In the genomic region with DNA sequence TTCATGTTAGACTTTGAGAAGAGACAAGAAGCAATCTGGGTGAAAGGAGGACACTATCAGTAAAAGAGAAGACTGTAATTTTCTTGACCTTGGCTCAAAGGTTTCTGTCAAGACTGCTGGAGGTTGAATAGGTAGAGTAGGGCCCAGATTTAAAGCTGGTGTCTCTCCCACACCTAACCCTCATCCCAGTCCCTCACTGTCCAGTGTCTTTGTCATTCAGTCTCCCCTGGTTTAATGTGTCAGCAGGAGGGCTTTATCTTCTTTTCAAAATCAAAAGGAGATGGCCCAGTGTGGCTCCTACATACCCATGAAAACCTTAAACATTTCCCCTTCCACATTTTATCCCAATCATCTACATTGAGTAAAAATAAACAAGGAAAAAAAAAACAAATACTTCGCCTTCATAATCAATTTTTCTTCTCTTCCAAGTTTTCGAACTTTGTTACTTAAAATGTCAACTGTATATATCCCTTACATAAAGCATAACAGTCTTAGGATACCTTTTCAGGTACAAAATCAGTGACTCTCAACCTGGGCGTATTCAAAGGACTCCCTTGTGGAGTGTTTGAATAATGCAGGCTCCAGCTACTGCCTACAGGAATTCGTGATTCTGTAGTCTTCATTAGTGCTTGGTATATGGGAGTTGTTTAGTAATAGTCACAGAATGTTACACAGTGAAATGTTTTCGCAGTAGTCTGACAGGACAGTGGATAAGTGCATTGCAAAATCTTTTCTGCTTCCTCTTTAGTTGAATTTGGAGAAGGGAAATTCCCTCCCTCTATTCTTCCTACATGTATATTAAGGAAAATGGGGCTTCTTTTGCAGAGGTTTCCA, we compare ENCODE assay signal across 1 cellular context.
TF ChIP-seq lines count a peak whose summit lies in the region.

No MANE protein-coding gene starts in this region.

TF ChIP-seq in GM23338, 12 proteins besides CTCF, POLR2A, EP300 and RAD21 (continued from another document):
- TF ChIP-seq, protein P1, sequence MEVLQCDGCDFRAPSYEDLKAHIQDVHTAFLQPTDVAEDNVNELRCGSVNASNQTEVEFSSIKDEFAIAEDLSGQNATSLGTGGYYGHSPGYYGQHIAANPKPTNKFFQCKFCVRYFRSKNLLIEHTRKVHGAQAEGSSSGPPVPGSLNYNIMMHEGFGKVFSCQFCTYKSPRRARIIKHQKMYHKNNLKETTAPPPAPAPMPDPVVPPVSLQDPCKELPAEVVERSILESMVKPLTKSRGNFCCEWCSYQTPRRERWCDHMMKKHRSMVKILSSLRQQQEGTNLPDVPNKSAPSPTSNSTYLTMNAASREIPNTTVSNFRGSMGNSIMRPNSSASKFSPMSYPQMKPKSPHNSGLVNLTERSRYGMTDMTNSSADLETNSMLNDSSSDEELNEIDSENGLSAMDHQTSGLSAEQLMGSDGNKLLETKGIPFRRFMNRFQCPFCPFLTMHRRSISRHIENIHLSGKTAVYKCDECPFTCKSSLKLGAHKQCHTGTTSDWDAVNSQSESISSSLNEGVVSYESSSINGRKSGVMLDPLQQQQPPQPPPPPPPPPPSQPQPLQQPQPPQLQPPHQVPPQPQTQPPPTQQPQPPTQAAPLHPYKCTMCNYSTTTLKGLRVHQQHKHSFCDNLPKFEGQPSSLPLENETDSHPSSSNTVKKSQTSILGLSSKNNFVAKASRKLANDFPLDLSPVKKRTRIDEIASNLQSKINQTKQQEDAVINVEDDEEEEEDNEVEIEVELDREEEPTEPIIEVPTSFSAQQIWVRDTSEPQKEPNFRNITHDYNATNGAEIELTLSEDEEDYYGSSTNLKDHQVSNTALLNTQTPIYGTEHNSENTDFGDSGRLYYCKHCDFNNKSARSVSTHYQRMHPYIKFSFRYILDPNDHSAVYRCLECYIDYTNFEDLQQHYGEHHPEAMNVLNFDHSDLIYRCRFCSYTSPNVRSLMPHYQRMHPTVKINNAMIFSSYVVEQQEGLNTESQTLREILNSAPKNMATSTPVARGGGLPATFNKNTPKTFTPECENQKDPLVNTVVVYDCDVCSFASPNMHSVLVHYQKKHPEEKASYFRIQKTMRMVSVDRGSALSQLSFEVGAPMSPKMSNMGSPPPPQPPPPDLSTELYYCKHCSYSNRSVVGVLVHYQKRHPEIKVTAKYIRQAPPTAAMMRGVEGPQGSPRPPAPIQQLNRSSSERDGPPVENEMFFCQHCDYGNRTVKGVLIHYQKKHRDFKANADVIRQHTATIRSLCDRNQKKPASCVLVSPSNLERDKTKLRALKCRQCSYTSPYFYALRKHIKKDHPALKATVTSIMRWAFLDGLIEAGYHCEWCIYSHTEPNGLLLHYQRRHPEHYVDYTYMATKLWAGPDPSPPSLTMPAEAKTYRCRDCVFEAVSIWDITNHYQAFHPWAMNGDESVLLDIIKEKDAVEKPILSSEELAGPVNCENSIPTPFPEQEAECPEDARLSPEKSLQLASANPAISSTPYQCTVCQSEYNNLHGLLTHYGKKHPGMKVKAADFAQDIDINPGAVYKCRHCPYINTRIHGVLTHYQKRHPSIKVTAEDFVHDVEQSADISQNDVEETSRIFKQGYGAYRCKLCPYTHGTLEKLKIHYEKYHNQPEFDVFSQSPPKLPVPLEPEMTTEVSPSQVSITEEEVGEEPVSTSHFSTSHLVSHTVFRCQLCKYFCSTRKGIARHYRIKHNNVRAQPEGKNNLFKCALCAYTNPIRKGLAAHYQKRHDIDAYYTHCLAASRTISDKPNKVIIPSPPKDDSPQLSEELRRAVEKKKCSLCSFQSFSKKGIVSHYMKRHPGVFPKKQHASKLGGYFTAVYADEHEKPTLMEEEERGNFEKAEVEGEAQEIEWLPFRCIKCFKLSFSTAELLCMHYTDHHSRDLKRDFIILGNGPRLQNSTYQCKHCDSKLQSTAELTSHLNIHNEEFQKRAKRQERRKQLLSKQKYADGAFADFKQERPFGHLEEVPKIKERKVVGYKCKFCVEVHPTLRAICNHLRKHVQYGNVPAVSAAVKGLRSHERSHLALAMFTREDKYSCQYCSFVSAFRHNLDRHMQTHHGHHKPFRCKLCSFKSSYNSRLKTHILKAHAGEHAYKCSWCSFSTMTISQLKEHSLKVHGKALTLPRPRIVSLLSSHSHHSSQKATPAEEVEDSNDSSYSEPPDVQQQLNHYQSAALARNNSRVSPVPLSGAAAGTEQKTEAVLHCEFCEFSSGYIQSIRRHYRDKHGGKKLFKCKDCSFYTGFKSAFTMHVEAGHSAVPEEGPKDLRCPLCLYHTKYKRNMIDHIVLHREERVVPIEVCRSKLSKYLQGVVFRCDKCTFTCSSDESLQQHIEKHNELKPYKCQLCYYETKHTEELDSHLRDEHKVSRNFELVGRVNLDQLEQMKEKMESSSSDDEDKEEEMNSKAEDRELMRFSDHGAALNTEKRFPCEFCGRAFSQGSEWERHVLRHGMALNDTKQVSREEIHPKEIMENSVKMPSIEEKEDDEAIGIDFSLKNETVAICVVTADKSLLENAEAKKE (CRISPR knock-in tag; IDR thresholded peaks at IDR 0.05) = peak; percentile 88
- TF ChIP-seq, protein P2, sequence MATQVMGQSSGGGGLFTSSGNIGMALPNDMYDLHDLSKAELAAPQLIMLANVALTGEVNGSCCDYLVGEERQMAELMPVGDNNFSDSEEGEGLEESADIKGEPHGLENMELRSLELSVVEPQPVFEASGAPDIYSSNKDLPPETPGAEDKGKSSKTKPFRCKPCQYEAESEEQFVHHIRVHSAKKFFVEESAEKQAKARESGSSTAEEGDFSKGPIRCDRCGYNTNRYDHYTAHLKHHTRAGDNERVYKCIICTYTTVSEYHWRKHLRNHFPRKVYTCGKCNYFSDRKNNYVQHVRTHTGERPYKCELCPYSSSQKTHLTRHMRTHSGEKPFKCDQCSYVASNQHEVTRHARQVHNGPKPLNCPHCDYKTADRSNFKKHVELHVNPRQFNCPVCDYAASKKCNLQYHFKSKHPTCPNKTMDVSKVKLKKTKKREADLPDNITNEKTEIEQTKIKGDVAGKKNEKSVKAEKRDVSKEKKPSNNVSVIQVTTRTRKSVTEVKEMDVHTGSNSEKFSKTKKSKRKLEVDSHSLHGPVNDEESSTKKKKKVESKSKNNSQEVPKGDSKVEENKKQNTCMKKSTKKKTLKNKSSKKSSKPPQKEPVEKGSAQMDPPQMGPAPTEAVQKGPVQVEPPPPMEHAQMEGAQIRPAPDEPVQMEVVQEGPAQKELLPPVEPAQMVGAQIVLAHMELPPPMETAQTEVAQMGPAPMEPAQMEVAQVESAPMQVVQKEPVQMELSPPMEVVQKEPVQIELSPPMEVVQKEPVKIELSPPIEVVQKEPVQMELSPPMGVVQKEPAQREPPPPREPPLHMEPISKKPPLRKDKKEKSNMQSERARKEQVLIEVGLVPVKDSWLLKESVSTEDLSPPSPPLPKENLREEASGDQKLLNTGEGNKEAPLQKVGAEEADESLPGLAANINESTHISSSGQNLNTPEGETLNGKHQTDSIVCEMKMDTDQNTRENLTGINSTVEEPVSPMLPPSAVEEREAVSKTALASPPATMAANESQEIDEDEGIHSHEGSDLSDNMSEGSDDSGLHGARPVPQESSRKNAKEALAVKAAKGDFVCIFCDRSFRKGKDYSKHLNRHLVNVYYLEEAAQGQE (IDR thresholded peaks at IDR 0.05; ENCODE audit: unreplicated experiment) = no peak
TF ChIP-seq in GM23338: peak in this region for 2.
